28 cellular contexts compared by ENCODE assay signal in genomic region chr7:85479918-85480658, GRCh38.
DNase-seq lines count a peak whose midpoint lies in the region; TF ChIP-seq lines count a peak whose summit lies in the region.
"Had no signal": no experiment of that assay in that cellular context is flagged by ENCODE, and none has a peak within 500 bp of the region (broad histone marks: within the 10 kb centered on the region; RNA-seq: fewer than 3 reads in every experiment).

No MANE protein-coding gene starts in this region.

- no peaks in the 10 kb centered on the region for H3K9me2 ChIP-seq in hepatocyte (replicated peaks; ENCODE audit: insufficient read depth)
- no peaks in the 10 kb centered on the region for H3K9me2 ChIP-seq in Karpas-422 (replicated peaks; ENCODE audit: insufficient read depth, low read length)

- H3K79me2 ChIP-seq in mammary epithelial cell (ENCODE audit: insufficient read depth, low read length): no peaks in the 10 kb centered on the region
- H3K79me2 ChIP-seq in hepatocyte: no peaks in the 10 kb centered on the region
- H3K79me2 ChIP-seq in Karpas-422 (ENCODE audit: low read length): no peaks in the 10 kb centered on the region
- H3K79me2 ChIP-seq: parathyroid adenoma had no signal

- DNase-seq in mammary epithelial cell (peak; percentile 4), breast epithelium (ENCODE audit: low spot score in 2 of 2) (no peak), SK-N-DZ (ENCODE audit: low spot score) (peak; percentile 20), fibroblast of mammary gland (ENCODE audit: low read depth) (peak; percentile 90), NCI-H774 (lab: John Stamatoyannopoulos, UW) (no peak), hepatocyte (ENCODE audit: low spot score) (no peak), Karpas-422 (no peak), ACHN (no peak)
- DNase-seq: activated B cell treated with CpG ODN at 0.5 μM for 24 hours; activated CD4-positive, alpha-beta T cell treated with anti-CD3 and anti-CD28 coated beads, Interleukin-2, amount 10 ng/mL, durations not matched to agents 7 days and 5 days; activated gamma-delta T cell; activated T-cell treated with anti-CD3 and anti-CD28 coated beads, Interleukin-2, amount 50 U/mL, for 4 hours; BE2C; central memory CD4-positive, alpha-beta T cell; dermis blood vessel endothelial cell; DMS 273 treated with DMSO at 0.1 percent for 48 hours; endodermal cell; NCI-H1092; NCI-H1694 treated with DMSO at 0.1 percent for 48 hours; SJCRH30; stimulated activated naive B cell treated with anti-CD40 and anti-IgM and Interleukin-4, amounts not matched to agents 10 μg/mL and 1 μg/mL and 100 μg/mL, for 72 hours; substantia nigra; T-helper 1 cell had no signal

- H3K4me1 ChIP-seq in mammary epithelial cell (ENCODE audit: insufficient read depth, low read length): no peaks in the 10 kb centered on the region
- H3K4me1 ChIP-seq in breast epithelium: no peaks in the 10 kb centered on the region
- H3K4me1 ChIP-seq in hepatocyte (ENCODE audit: insufficient read depth): no peaks in the 10 kb centered on the region
- H3K4me1 ChIP-seq in Karpas-422 (ENCODE audit: low read length): no peaks in the 10 kb centered on the region
- H3K4me1 ChIP-seq: esophagus muscularis mucosa, parathyroid adenoma, SJCRH30 had no signal

- H2AFZ ChIP-seq in mammary epithelial cell (ENCODE audit: low read depth, low read length) (no peak overlapping the region), hepatocyte (no peak overlapping the region), Karpas-422 (ENCODE audit: low read length) (no peak overlapping the region)
- H2AFZ ChIP-seq: parathyroid adenoma had no signal

- BruUV-seq in mammary epithelial cell (replicated peaks; lab: Mats Ljungman, UMichigan): no TSS peak

- H3K4me2 ChIP-seq in mammary epithelial cell (ENCODE audit: insufficient read depth, low read depth, low read length): no peak overlapping the region
- H3K4me2 ChIP-seq in hepatocyte: no peak overlapping the region
- no peak overlapping the region for H3K4me2 ChIP-seq in Karpas-422 (ENCODE audit: low read depth, low read length, poor library complexity, severe bottlenecking)

- intact Hi-C loops in mammary epithelial cell (cut with micrococcal nuclease) (no loop called here), breast epithelium (cut with DNase I; ENCODE audit: low total_unique reads) (no loop called here)

- H3K36me3 ChIP-seq in mammary epithelial cell (ENCODE audit: insufficient read depth, low read length) (no peaks in the 10 kb centered on the region), breast epithelium (no peaks in the 10 kb centered on the region), hepatocyte (replicated peaks; ENCODE audit: insufficient read depth, low read depth) (no peaks in the 10 kb centered on the region), Karpas-422 (ENCODE audit: insufficient read depth, low read length) (no peaks in the 10 kb centered on the region)
- H3K36me3 ChIP-seq: BE2C, esophagus muscularis mucosa, SJCRH30 had no signal

- TF ChIP-seq POLR2A in breast epithelium (IDR thresholded peaks at IDR 0.05): no peak

- CTCF ChIA-PET in mammary epithelial cell (lab: Charles Lee; ENCODE audit: low non-redundant PET): no interaction called here

- no peak overlapping the region for H3K27ac ChIP-seq in mammary epithelial cell (ENCODE audit: insufficient read depth, low read depth, low read length)
- no peak overlapping the region for H3K27ac ChIP-seq in breast epithelium
- no peak overlapping the region for H3K27ac ChIP-seq in hepatocyte
- no peak overlapping the region for H3K27ac ChIP-seq in Karpas-422 (ENCODE audit: low read length)
- H3K27ac ChIP-seq: 22Rv1, esophagus muscularis mucosa, parathyroid adenoma, SJCRH30, skin epidermis had no signal

- no peaks in the 10 kb centered on the region for H4K20me1 ChIP-seq in mammary epithelial cell (ENCODE audit: insufficient read depth, low read length)
- H4K20me1 ChIP-seq in hepatocyte (ENCODE audit: insufficient read depth, poor library complexity, severe bottlenecking): no peaks in the 10 kb centered on the region
- H4K20me1 ChIP-seq in Karpas-422 (ENCODE audit: insufficient read depth, low read depth, low read length): no peaks in the 10 kb centered on the region

- H3K9me3 ChIP-seq in mammary epithelial cell (replicated peaks; ENCODE audit: insufficient read depth, low read length) (no peaks in the 10 kb centered on the region), breast epithelium (no peaks in the 10 kb centered on the region), hepatocyte (ENCODE audit: low read depth) (no peaks in the 10 kb centered on the region), Karpas-422 (ENCODE audit: low read length) (peaks cover 30% of the 10 kb centered on the region; the same call in 1 of the 2 replicates)
- H3K9me3 ChIP-seq: BE2C, esophagus muscularis mucosa, SJCRH30 had no signal

- in situ Hi-C loops in mammary epithelial cell (cut with MboI; ENCODE audit: low sequenced_read_pairs in 2 of 2): no loop called here
- in situ Hi-C loops in ACHN (cut with HindIII; ENCODE audit: low pct_ligation_motif_present, low pct_unique_long_range_greater_than_20kb, low sequenced_read_pairs): no loop called here

- H3K4me3 ChIP-seq in mammary epithelial cell (replicated peaks in 1 of 3; ENCODE audit: insufficient read depth in 1 of 3, low read depth in 2 of 3, low read length in 3 of 3): no peak overlapping the region
- H3K4me3 ChIP-seq in breast epithelium: no peak overlapping the region
- H3K4me3 ChIP-seq in fibroblast of mammary gland (ENCODE audit: control insufficient read depth, low read depth, low read length): no peak overlapping the region
- H3K4me3 ChIP-seq in hepatocyte: no peak overlapping the region
- H3K4me3 ChIP-seq in Karpas-422 (ENCODE audit: low read length): no peak overlapping the region
- H3K4me3 ChIP-seq: esophagus muscularis mucosa, K562, SJCRH30, skin epidermis had no signal

- H3K27me3 ChIP-seq in mammary epithelial cell (ENCODE audit: insufficient read depth, low read length): no peaks in the 10 kb centered on the region
- no peaks in the 10 kb centered on the region for H3K27me3 ChIP-seq in breast epithelium
- no peaks in the 10 kb centered on the region for H3K27me3 ChIP-seq in hepatocyte
- no peaks in the 10 kb centered on the region for H3K27me3 ChIP-seq in Karpas-422 (ENCODE audit: low read length)
- H3K27me3 ChIP-seq: BE2C, esophagus muscularis mucosa, SJCRH30 had no signal

- H3K9ac ChIP-seq in mammary epithelial cell (ENCODE audit: insufficient read depth, low read length) (no peak overlapping the region), Karpas-422 (ENCODE audit: low read length) (no peak overlapping the region)
- H3K9ac ChIP-seq: parathyroid adenoma had no signal

- no peak for TF ChIP-seq CTCF in mammary epithelial cell (conservative IDR thresholded peaks at IDR 0.05 in 1 of 2, IDR thresholded peaks at IDR 0.05 in 1 of 2; ENCODE audit: extremely low read depth in 1 of 2, insufficient read depth in 1 of 2, low read depth in 1 of 2, low read length in 2 of 2)
- TF ChIP-seq CTCF in breast epithelium (IDR thresholded peaks at IDR 0.05): no peak
- no peak for TF ChIP-seq CTCF in fibroblast of mammary gland (conservative IDR thresholded peaks at IDR 0.05; ENCODE audit: control insufficient read depth, insufficient read depth, low read depth, low read length)
- no peak for TF ChIP-seq CTCF in hepatocyte (IDR thresholded peaks at IDR 0.05; ENCODE audit: poor library complexity)

- WGBS in mammary epithelial cell (ENCODE audit: low coverage, missing lambda C conversion rate): 44% methylated on average over 5 of the region's 5 CpGs
- WGBS in hepatocyte (ENCODE audit: low lambda C conversion rate, missing lambda C conversion rate): 48% methylated on average over 5 of the region's 5 CpGs

- dilution Hi-C loops in mammary epithelial cell (cut with HindIII; ENCODE audit: low sequenced_read_pairs): no loop called here

Comparison
In these comparisons a context has a peak if more than half of its experiments do, and no peak if none do; other contexts are left out.
1. DNase-seq: peak in mammary epithelial cell (single experiment), SK-N-DZ (single experiment) and fibroblast of mammary gland (single experiment); none in breast epithelium (0 of 2), NCI-H774 (single experiment), hepatocyte (single experiment), Karpas-422 (single experiment) and ACHN (single experiment).